21 cellular contexts compared by ENCODE assay signal in genomic region chr4:37388672-37389368, GRCh38.
A peak's percentile ranks its signal among the peaks of the same experiment; 100 is the strongest.
DNase-seq lines count a peak whose midpoint lies in the region; TF ChIP-seq lines count a peak whose summit lies in the region.
"Had no signal": no experiment of that assay in that cellular context is flagged by ENCODE, and none has a peak within 500 bp of the region (broad histone marks: within the 10 kb centered on the region; RNA-seq: fewer than 3 reads in every experiment).

No MANE protein-coding gene starts in this region.

- DNase-seq in H7 (peak; percentile 14), NCI-H226 (peak; percentile 16), neural crest cell (ENCODE audit: low read depth, low spot score) (no peak), UCSD-AML1 (lab: John Stamatoyannopoulos, UW; ENCODE audit: unreplicated experiment) (no peak), NCI-H1930 (lab: John Stamatoyannopoulos, UW) (no peak), NCI-H748 treated with DMSO at 0.1 percent for 48 hours (lab: John Stamatoyannopoulos, UW) (no peak), immature natural killer cell (no peak)
- DNase-seq: activated CD4-positive, alpha-beta T cell treated with anti-CD3 and anti-CD28 coated beads, Interleukin-2, amount 10 ng/mL, durations not matched to agents 24 days and 14 days; activated naive CD4-positive, alpha-beta T cell treated with Interleukin-2 at 50 U/mL for 16 hours; anterior cingulate cortex; caudate nucleus; DMS79 treated with DMSO at 0.1 percent for 48 hours; foreskin melanocyte; NCI-H1417 treated with DMSO at 0.1 percent for 48 hours; NCI-H774; stimulated activated CD4-positive, alpha-beta T cell treated with anti-CD3 and anti-CD28 coated beads, Interleukin-15, amount 100 ng/mL, for 24 hours; SW 1271 had no signal

- no peak overlapping the region for H3K4me3 Mint-ChIP-seq in neural crest cell
- H3K4me3 Mint-ChIP-seq in immature natural killer cell, result no peak overlapping the region
- H3K4me3 Mint-ChIP-seq: activated CD4-positive, alpha-beta T cell treated with anti-CD3 and anti-CD28 coated beads, Interleukin-2, amount 10 ng/mL, durations not matched to agents 24 days and 14 days had no signal

- H3K4me1 ChIP-seq in ectodermal cell (ENCODE audit: control insufficient read depth, insufficient read depth, low read length), result peaks cover 12% of the 10 kb centered on the region
- H3K4me1 ChIP-seq: right atrium auricular region had no signal

- H3K36me3 Mint-ChIP-seq in neural crest cell (ENCODE audit: low read depth), result no peaks in the 10 kb centered on the region
- no peaks in the 10 kb centered on the region for H3K36me3 Mint-ChIP-seq in immature natural killer cell

- peak overlapping the region; percentile 75 for H3K27ac ChIP-seq in ectodermal cell (ENCODE audit: insufficient read depth, low read depth, low read length, poor library complexity, severe bottlenecking)
- H3K27ac ChIP-seq: right atrium auricular region, suprapubic skin had no signal

- H3K27me3 Mint-ChIP-seq in neural crest cell (ENCODE audit: low read depth) (no peaks in the 10 kb centered on the region), immature natural killer cell (ENCODE audit: low read depth in 3 of 3) (peaks cover 0 to 3% (median 1%) of the 10 kb centered on the region in 3 donors)

- no peak overlapping the region for H3K4me3 ChIP-seq in H7 (ENCODE audit: insufficient read depth, low read depth, low read length)
- no peak overlapping the region for H3K4me3 ChIP-seq in ectodermal cell (ENCODE audit: insufficient read depth, low read depth, low read length)
- H3K4me3 ChIP-seq: lung, right atrium auricular region, suprapubic skin had no signal

- 49 to 54% methylated on average over 4 of the region's 5 CpGs for WGBS in ectodermal cell, 2 experiments

- H3K4me1 Mint-ChIP-seq in neural crest cell (peaks cover 44% of the 10 kb centered on the region), immature natural killer cell (no peaks in the 10 kb centered on the region)

- no peaks in the 10 kb centered on the region for H3K9me3 ChIP-seq in ectodermal cell (ENCODE audit: control insufficient read depth, low read length)
- H3K9me3 ChIP-seq: right atrium auricular region, suprapubic skin had no signal

- no peaks in the 10 kb centered on the region for H3K9me3 Mint-ChIP-seq in neural crest cell
- no peaks in the 10 kb centered on the region for H3K9me3 Mint-ChIP-seq in immature natural killer cell
- H3K9me3 Mint-ChIP-seq: activated CD4-positive, alpha-beta T cell treated with anti-CD3 and anti-CD28 coated beads, Interleukin-2, amount 10 ng/mL, durations not matched to agents 24 days and 14 days had no signal

- TF ChIP-seq CTCF in neural crest cell (conservative IDR thresholded peaks at IDR 0.05), result no peak

- H3K27ac Mint-ChIP-seq in neural crest cell (ENCODE audit: unreplicated experiment) (peak overlapping the region; percentile 6), immature natural killer cell (no peak overlapping the region)
- H3K27ac Mint-ChIP-seq: activated CD4-positive, alpha-beta T cell treated with anti-CD3 and anti-CD28 coated beads, Interleukin-2, amount 10 ng/mL, durations not matched to agents 24 days and 14 days had no signal

- H3K36me3 ChIP-seq in H7 (replicated peaks; ENCODE audit: control insufficient read depth, insufficient read depth, low read length), result no peaks in the 10 kb centered on the region
- H3K36me3 ChIP-seq in ectodermal cell (ENCODE audit: control insufficient read depth, insufficient read depth, low read length), result no peaks in the 10 kb centered on the region
- H3K36me3 ChIP-seq: right atrium auricular region, suprapubic skin had no signal

- H3K27me3 ChIP-seq in H7 (ENCODE audit: control insufficient read depth, insufficient read depth, low read length) (no peaks in the 10 kb centered on the region), ectodermal cell (ENCODE audit: control insufficient read depth, insufficient read depth, low read length, poor library complexity, severe bottlenecking) (no peaks in the 10 kb centered on the region)
- H3K27me3 ChIP-seq: right atrium auricular region, suprapubic skin had no signal

Comparison
In these comparisons a context has a peak if more than half of its experiments do, and no peak if none do; other contexts are left out.
1. DNase-seq: peak in H7 (single experiment) and NCI-H226 (single experiment); none in neural crest cell (single experiment), UCSD-AML1 (single experiment), NCI-H1930 (0 of 2), NCI-H748 treated with DMSO at 0.1 percent for 48 hours (single experiment) and immature natural killer cell (0 of 3).